In the genomic region with DNA sequence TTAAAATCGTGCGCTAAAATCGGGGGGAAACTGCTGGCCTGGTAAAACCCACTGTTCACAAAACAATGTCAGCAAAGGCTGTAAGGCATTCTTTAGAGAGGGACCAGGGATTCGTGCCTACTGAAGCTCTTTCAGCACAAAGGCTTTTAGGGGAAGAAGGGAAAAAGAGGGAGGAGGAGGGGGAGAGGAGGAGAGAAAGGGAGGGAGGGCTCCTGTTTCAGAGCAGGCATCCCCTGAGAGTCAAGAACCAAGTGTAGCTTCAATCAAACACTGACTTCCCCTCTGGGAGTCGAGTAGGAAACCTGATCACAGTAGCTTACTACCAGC, we compare ENCODE assay signal across 13 cellular contexts. TPM values are rescaled to one million over a fixed set of nuclear protein-coding genes. Genes with fewer than 3 reads are reported as not detected.
A peak's percentile ranks its signal among the peaks of the same experiment; 100 is the strongest.
DNase-seq lines count a peak whose midpoint lies in the region; ATAC-seq and TF ChIP-seq lines count a peak whose summit lies in the region.
"Had no signal": no experiment of that assay in that cellular context is flagged by ENCODE, and none has a peak within 500 bp of the region (broad histone marks: within the 10 kb centered on the region; RNA-seq: fewer than 3 reads in every experiment).

No MANE protein-coding gene starts in this region.

- intact Hi-C loops in esophagus muscularis mucosa (cut with DNase I), result loop anchor here (5.0 kb wide), 2 partner anchors 76 to 181 kb away; no protein-coding TSS in a partner anchor
- intact Hi-C loops in prostate gland (cut with DNase I), result loop anchor here (5.0 kb wide), 1 partner anchor 76 kb away; no protein-coding TSS in a partner anchor
- intact Hi-C loops in lower lobe of right lung (cut with DNase I), result no loop called here

- H3K9ac ChIP-seq in ES-I3 (ENCODE audit: low read depth, low read length), result peak overlapping the region; percentile 14; the same call in 1 of the 2 replicates

- no peaks in the 10 kb centered on the region for H3K36me3 ChIP-seq in ES-I3 (ENCODE audit: insufficient read depth, low read length)
- no peaks in the 10 kb centered on the region for H3K36me3 ChIP-seq in esophagus muscularis mucosa
- no peaks in the 10 kb centered on the region for H3K36me3 ChIP-seq in prostate gland
- no peaks in the 10 kb centered on the region for H3K36me3 ChIP-seq in lower lobe of right lung
- H3K36me3 ChIP-seq: colonic mucosa had no signal

- H3K27me3 ChIP-seq in esophagus muscularis mucosa (peaks cover 0 to 18% (median 0%) of the 10 kb centered on the region in 4 donors), prostate gland (replicated peaks; ENCODE audit: insufficient read depth) (no peaks in the 10 kb centered on the region), lower lobe of right lung (ENCODE audit: low read depth) (no peaks in the 10 kb centered on the region), foreskin keratinocyte (no peaks in the 10 kb centered on the region)

- no peak for TF ChIP-seq EP300 in esophagus muscularis mucosa (IDR thresholded peaks at IDR 0.05)

- DNase-seq in NCI-H2171 (lab: John Stamatoyannopoulos, UW) (peak; percentile 45), esophagus muscularis mucosa (ENCODE audit: extremely low spot score) (no peak), prostate gland (ENCODE audit: low spot score) (no peak), lower lobe of right lung (no peak), foreskin keratinocyte (no peak)
- DNase-seq: activated T-cell treated with anti-CD3 and anti-CD28 coated beads for 4 hours; colonic mucosa; Kasumi-1; NCI-H2029 treated with DMSO at 0.1 percent for 48 hours; stimulated activated naive CD8-positive, alpha-beta T cell treated with anti-CD3 and anti-CD28 coated beads, Interleukin-15, amount 100 ng/mL, for 72 hours had no signal

- H3K4me3 ChIP-seq in esophagus muscularis mucosa (no peak overlapping the region), prostate gland (no peak overlapping the region), lower lobe of right lung (no peak overlapping the region)
- H3K4me3 ChIP-seq: colonic mucosa had no signal

- H3K9me3 ChIP-seq in ES-I3 (ENCODE audit: control insufficient read depth, insufficient read depth, low read length) (no peaks in the 10 kb centered on the region), esophagus muscularis mucosa (no peaks in the 10 kb centered on the region), prostate gland (no peaks in the 10 kb centered on the region), lower lobe of right lung (no peaks in the 10 kb centered on the region)
- H3K9me3 ChIP-seq: colonic mucosa had no signal

- peaks cover 50% of the 10 kb centered on the region for H3K4me1 ChIP-seq in ES-I3 (ENCODE audit: insufficient read depth, low read length)
- H3K4me1 ChIP-seq in esophagus muscularis mucosa, result peaks cover 33 to 100% (median 93%) of the 10 kb centered on the region in 4 donors
- no peaks in the 10 kb centered on the region for H3K4me1 ChIP-seq in prostate gland (replicated peaks)
- peaks cover 61% of the 10 kb centered on the region for H3K4me1 ChIP-seq in lower lobe of right lung
- H3K4me1 ChIP-seq in foreskin keratinocyte, result peaks cover 3% of the 10 kb centered on the region

- no peak for TF ChIP-seq POLR2A in esophagus muscularis mucosa (IDR thresholded peaks at IDR 0.05; ENCODE audit: low read depth)
- no peak for TF ChIP-seq POLR2A in prostate gland (IDR thresholded peaks at IDR 0.05)

- WGBS in esophagus muscularis mucosa, result 28% methylated on average over 5 of the region's 5 CpGs
- 30% methylated on average over 5 of the region's 5 CpGs for WGBS in prostate gland

- no peak for ATAC-seq in lower lobe of right lung
- ATAC-seq in foreskin keratinocyte, result no peak
- ATAC-seq in HG02970 (IDR thresholded peaks at IDR 0.05; ENCODE audit: low FRiP score, unreplicated experiment), result no peak
- no peak for ATAC-seq in GM19395 (IDR thresholded peaks at IDR 0.05; ENCODE audit: unreplicated experiment)
- ATAC-seq: stimulated activated naive CD8-positive, alpha-beta T cell treated with anti-CD3 and anti-CD28 coated beads, Interleukin-15, amount 100 ng/mL, for 72 hours had no signal

- peak overlapping the region; percentile 63 to 80 (median 74) for H3K27ac ChIP-seq in esophagus muscularis mucosa (replicated peaks in 1 of 4)
- peak overlapping the region; percentile 33 to 83 for H3K27ac ChIP-seq in prostate gland
- H3K27ac ChIP-seq in lower lobe of right lung, result no peak overlapping the region
- H3K27ac ChIP-seq in foreskin keratinocyte, result no peak overlapping the region
- H3K27ac ChIP-seq: colonic mucosa had no signal

- TF ChIP-seq CTCF in esophagus muscularis mucosa (IDR thresholded peaks at IDR 0.05), result no peak
- TF ChIP-seq CTCF in prostate gland (IDR thresholded peaks at IDR 0.05), result no peak
- TF ChIP-seq CTCF in lower lobe of right lung (IDR thresholded peaks at IDR 0.05), result no peak
- TF ChIP-seq CTCF in foreskin keratinocyte (conservative IDR thresholded peaks at IDR 0.05), result no peak

RNA-seq across cellular contexts. Expression of a gene that starts 9.5 kb away (rescaled TPM):
- total RNA-seq in esophagus muscularis mucosa (10 to 100 TPM; 19.9 to 32.5 (median 26.0) TPM), prostate gland (10 to 100 TPM; 56.2 to 70.8 TPM), lower lobe of right lung (25.7 TPM), foreskin keratinocyte (20.4 and 22.5 TPM in 2 replicates)
- 6.7 and 6.8 TPM in 2 replicates for polyA plus RNA-seq in foreskin keratinocyte

Comparison
In these comparisons a context has a peak if more than half of its experiments do, and no peak if none do; other contexts are left out.
1. H3K27ac ChIP-seq: peak in esophagus muscularis mucosa (4 of 4) and prostate gland (2 of 2); none in lower lobe of right lung (single experiment) and foreskin keratinocyte (single experiment).